In the genomic region with DNA sequence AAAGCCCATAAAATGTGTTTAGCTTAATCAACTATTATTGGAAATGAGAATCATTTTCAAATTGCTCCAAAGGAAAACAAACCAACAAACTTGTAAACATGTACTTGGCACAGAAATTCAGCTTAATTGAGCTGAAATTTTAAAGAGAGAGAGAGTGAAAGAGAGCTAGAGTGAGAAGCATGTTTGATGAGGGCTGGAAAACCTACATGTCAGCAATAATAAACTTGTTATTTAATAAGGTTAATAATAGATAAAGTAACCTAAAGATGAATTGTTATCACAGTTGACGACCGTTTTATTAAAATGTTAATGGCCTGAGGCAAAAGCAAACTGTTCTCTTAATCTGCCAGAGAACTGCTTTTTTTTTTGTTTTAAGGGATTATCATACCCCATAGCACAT, we compare ENCODE assay signal across 26 cellular contexts.
DNase-seq lines count a peak whose midpoint lies in the region; ATAC-seq, FAIRE-seq and TF ChIP-seq lines count a peak whose summit lies in the region.
"Had no signal": no experiment of that assay in that cellular context is flagged by ENCODE, and none has a peak within 500 bp of the region (broad histone marks: within the 10 kb centered on the region; RNA-seq: fewer than 3 reads in every experiment).

No MANE protein-coding gene starts in this region.

- in situ Hi-C loops in HepG2 (cut with HindIII; ENCODE audit: extremely low pct_ligation_motif_present, low pct_unique_long_range_greater_than_20kb) (no loop called here), IMR-90 (cut with MboI; ENCODE audit: low sequenced_read_pairs) (no loop called here), K562 (cut with MboI) (no loop called here)

- H3K9ac ChIP-seq in HepG2 (ENCODE audit: insufficient read depth, low read depth, low read length): no peak overlapping the region
- no peak overlapping the region for H3K9ac ChIP-seq in IMR-90 (ENCODE audit: low read depth, low read length)
- H3K9ac ChIP-seq in K562 (ENCODE audit: insufficient read depth in 1 of 2, low read depth in 2 of 2, low read length in 2 of 2): no peak overlapping the region
- H3K9ac ChIP-seq: BLaER1 treated with 17β-estradiol and CSF1 and Interleukin-3, amounts not matched to agents 10 nM and 100 nM had no signal

- H4K20me1 ChIP-seq in HepG2 (ENCODE audit: insufficient read depth, low read length) (no peaks in the 10 kb centered on the region), IMR-90 (ENCODE audit: insufficient read depth, low read length) (no peaks in the 10 kb centered on the region), K562 (replicated peaks; ENCODE audit: control insufficient read depth, insufficient read depth, low read length) (no peaks in the 10 kb centered on the region)
- H4K20me1 ChIP-seq: BLaER1 treated with 17β-estradiol and CSF1 and Interleukin-3, amounts not matched to agents 10 nM and 100 nM had no signal

- H2BK20ac ChIP-seq in IMR-90 (ENCODE audit: low read depth, low read length): no peak overlapping the region

- TF ChIP-seq RAD21 in HepG2 (CRISPR knock-in tag; IDR thresholded peaks at IDR 0.05) (no peak), IMR-90 (IDR thresholded peaks at IDR 0.05; ENCODE audit: low read length) (no peak), K562 (CRISPR knock-in tag; conservative IDR thresholded peaks at IDR 0.05 in 1 of 2, IDR thresholded peaks at IDR 0.05 in 1 of 2) (no peak)

- H3K14ac ChIP-seq in IMR-90 (replicated peaks; ENCODE audit: low read depth, low read length): no peak overlapping the region

- H3K27me3 ChIP-seq in HepG2 (ENCODE audit: control insufficient read depth in 1 of 2, insufficient read depth in 2 of 2, low read length in 2 of 2) (no peaks in the 10 kb centered on the region), right lobe of liver (no peaks in the 10 kb centered on the region), IMR-90 (ENCODE audit: control insufficient read depth, insufficient read depth, low read length) (no peaks in the 10 kb centered on the region), K562 (ENCODE audit: control insufficient read depth in 2 of 2, insufficient read depth in 2 of 2, low read length in 2 of 2) (no peaks in the 10 kb centered on the region)
- H3K27me3 ChIP-seq: BLaER1 treated with 17β-estradiol and CSF1 and Interleukin-3, amounts not matched to agents 10 nM and 100 nM had no signal

- FAIRE-seq in HepG2 (lab: Jason Lieb, UNC) (no peak), K562 (lab: Jason Lieb, UNC) (no peak)
- FAIRE-seq: A204.1, D721Med, GM12878, GM12892, GM18507 had no signal

- ATAC-seq in HepG2 (no peak), right lobe of liver (no peak), IMR-90 (ENCODE audit: low read depth) (no peak), K562 (no peak), HG02852 (IDR thresholded peaks at IDR 0.05; ENCODE audit: unreplicated experiment) (no peak)
- ATAC-seq: CD8-positive, alpha-beta T cell had no signal

- no peak overlapping the region for H2BK15ac ChIP-seq in IMR-90 (ENCODE audit: low read depth, low read length)

- no peaks in the 10 kb centered on the region for H3K4me1 ChIP-seq in HepG2 (ENCODE audit: insufficient read depth, low read length)
- no peaks in the 10 kb centered on the region for H3K4me1 ChIP-seq in right lobe of liver
- H3K4me1 ChIP-seq in IMR-90 (ENCODE audit: control insufficient read depth, insufficient read depth, low read length): no peaks in the 10 kb centered on the region
- H3K4me1 ChIP-seq in K562 (replicated peaks in 1 of 2; ENCODE audit: control insufficient read depth in 2 of 2, insufficient read depth in 2 of 2, low read length in 2 of 2): no peaks in the 10 kb centered on the region
- H3K4me1 ChIP-seq: BLaER1 treated with 17β-estradiol and CSF1 and Interleukin-3, amounts not matched to agents 10 nM and 100 nM; Caco-2 had no signal

- intact Hi-C loops in HepG2 (cut with micrococcal nuclease; ENCODE audit: unreplicated experiment) (no loop called here), right lobe of liver (cut with DNase I) (no loop called here), IMR-90 (cut with micrococcal nuclease) (no loop called here), K562 (cut with micrococcal nuclease) (no loop called here)

- no TSS peak for BruUV-seq in HepG2 (replicated peaks; lab: Mats Ljungman, UMichigan)
- BruUV-seq in IMR-90 (replicated peaks; lab: Mats Ljungman, UMichigan): no TSS peak
- BruUV-seq in K562 (replicated peaks; lab: Mats Ljungman, UMichigan): no TSS peak

- no peak overlapping the region for H2BK5ac ChIP-seq in IMR-90 (ENCODE audit: low read depth, low read length, poor library complexity, severe bottlenecking)

- POLR2A ChIA-PET in HepG2 (lab: Yijun Ruan, JAX): no interaction called here
- POLR2A ChIA-PET in IMR-90 (lab: Charles Lee; ENCODE audit: unreplicated experiment): no interaction called here
- POLR2A ChIA-PET in K562 (lab: Yijun Ruan, JAX): no interaction called here

- no peak overlapping the region for H3K4me2 ChIP-seq in HepG2 (ENCODE audit: low read depth, low read length)
- no peak overlapping the region for H3K4me2 ChIP-seq in IMR-90 (ENCODE audit: low read depth, low read length)
- H3K4me2 ChIP-seq in K562 (ENCODE audit: insufficient read depth, low read length): no peak overlapping the region
- H3K4me2 ChIP-seq: BLaER1 treated with 17β-estradiol and CSF1 and Interleukin-3, amounts not matched to agents 10 nM and 100 nM had no signal

- H3K4ac ChIP-seq in IMR-90 (ENCODE audit: low read depth, low read length): no peak overlapping the region

- no peak overlapping the region for H2AK9ac ChIP-seq in IMR-90 (replicated peaks; ENCODE audit: low read depth, low read length, poor library complexity)

- no peak overlapping the region for H3K23ac ChIP-seq in IMR-90 (ENCODE audit: low read depth, low read length)

- TF ChIP-seq POLR2A in HepG2 (IDR thresholded peaks at IDR 0.05; ENCODE audit: insufficient read depth in 1 of 2, low read depth in 2 of 2, low read length in 2 of 2) (no peak), right lobe of liver (IDR thresholded peaks at IDR 0.05) (no peak), IMR-90 (IDR thresholded peaks at IDR 0.05; ENCODE audit: low read depth, low read length) (no peak), K562 (conservative IDR thresholded peaks at IDR 0.05) (no peak)

- no peak overlapping the region for H3K27ac ChIP-seq in HepG2 (ENCODE audit: extremely low read length, insufficient read depth, low read length)
- no peak overlapping the region for H3K27ac ChIP-seq in right lobe of liver
- no peak overlapping the region for H3K27ac ChIP-seq in IMR-90 (ENCODE audit: insufficient read depth, low read length)
- no peak overlapping the region for H3K27ac ChIP-seq in K562 (ENCODE audit: extremely low read depth, low read depth, low read length)
- H3K27ac ChIP-seq: BLaER1 treated with 17β-estradiol and CSF1 and Interleukin-3, amounts not matched to agents 10 nM and 100 nM; C4-2B had no signal

- no peak overlapping the region for H2AK5ac ChIP-seq in IMR-90 (ENCODE audit: low read depth, low read length)

- peaks cover 75% of the 10 kb centered on the region for H3K9me3 ChIP-seq in HepG2 (ENCODE audit: low read length)
- H3K9me3 ChIP-seq in right lobe of liver: no peaks in the 10 kb centered on the region
- H3K9me3 ChIP-seq in IMR-90 (ENCODE audit: control insufficient read depth, insufficient read depth, low read length): peaks cover 6% of the 10 kb centered on the region; the same call in 1 of the 2 replicates
- no peaks in the 10 kb centered on the region for H3K9me3 ChIP-seq in K562 (replicated peaks; ENCODE audit: control insufficient read depth, insufficient read depth, low read depth, low read length)
- H3K9me3 ChIP-seq: Caco-2 had no signal

- WGBS in HepG2 (ENCODE audit: low lambda C conversion rate): 4% methylated on average over 2 of the region's 2 CpGs
- WGBS in right lobe of liver (ENCODE audit: insufficient coverage, low coverage, low lambda C conversion rate, missing lambda C conversion rate): 56% methylated on average over 2 of the region's 2 CpGs
- WGBS in IMR-90 (ENCODE audit: extremely low coverage in 2 of 2, insufficient read length in 1 of 2), 2 experiments: no CpG with 5 or more reads among the region's 2 CpGs
- WGBS in K562 (ENCODE audit: insufficient coverage, low coverage, missing lambda C conversion rate): 0% methylated on average over 2 of the region's 2 CpGs

- H4K8ac ChIP-seq in IMR-90 (ENCODE audit: low read depth in 2 of 2, low read length in 2 of 2): no peak overlapping the region

- no peak overlapping the region for H3K18ac ChIP-seq in IMR-90 (ENCODE audit: low read depth, low read length)

- no peak for TF ChIP-seq CTCF in HepG2 (CRISPR knock-in tag; IDR thresholded peaks at IDR 0.05)
- no peak for TF ChIP-seq CTCF in right lobe of liver (IDR thresholded peaks at IDR 0.05)
- TF ChIP-seq CTCF in IMR-90 (conservative IDR thresholded peaks at IDR 0.05; ENCODE audit: low read depth, low read length): no peak
- no peak for TF ChIP-seq CTCF in K562 (IDR thresholded peaks at IDR 0.05 in 2 of 3, conservative IDR thresholded peaks at IDR 0.05 in 1 of 3; ENCODE audit: insufficient read depth in 2 of 3, low read depth in 1 of 3, low read length in 3 of 3)

- H2BK120ac ChIP-seq in IMR-90 (ENCODE audit: low read depth, low read length): no peak overlapping the region

- no peak overlapping the region for H3K4me3 ChIP-seq in HepG2 (replicated peaks in 1 of 3; ENCODE audit: insufficient read depth in 1 of 3, low read depth in 2 of 3, low read length in 3 of 3)
- H3K4me3 ChIP-seq in right lobe of liver: no peak overlapping the region
- H3K4me3 ChIP-seq in IMR-90 (ENCODE audit: insufficient read depth, low read depth, low read length): no peak overlapping the region
- H3K4me3 ChIP-seq in K562: no peak overlapping the region
- H3K4me3 ChIP-seq: BLaER1 treated with 17β-estradiol and CSF1 and Interleukin-3, amounts not matched to agents 10 nM and 100 nM; GM12878 had no signal

- no peaks in the 10 kb centered on the region for H3K36me3 ChIP-seq in HepG2 (replicated peaks in 1 of 2; ENCODE audit: control insufficient read depth in 1 of 2, insufficient read depth in 2 of 2, low read length in 2 of 2)
- H3K36me3 ChIP-seq in right lobe of liver: no peaks in the 10 kb centered on the region
- H3K36me3 ChIP-seq in IMR-90 (ENCODE audit: control insufficient read depth, insufficient read depth, low read length): no peaks in the 10 kb centered on the region
- no peaks in the 10 kb centered on the region for H3K36me3 ChIP-seq in K562 (ENCODE audit: control insufficient read depth, insufficient read depth, low read length)
- H3K36me3 ChIP-seq: BLaER1 treated with 17β-estradiol and CSF1 and Interleukin-3, amounts not matched to agents 10 nM and 100 nM had no signal

- dilution Hi-C loops in IMR-90 (cut with HindIII; ENCODE audit: low sequenced_read_pairs, unreplicated experiment): no loop called here

- no peak overlapping the region for H3K56ac ChIP-seq in IMR-90 (ENCODE audit: extremely low read depth, insufficient read depth, low read length)

- no peak for TF ChIP-seq EP300 in HepG2 (IDR thresholded peaks at IDR 0.05; ENCODE audit: low read depth in 2 of 2, low read length in 2 of 2)
- TF ChIP-seq EP300 in HepG2 (CRISPR knock-in tag; IDR thresholded peaks at IDR 0.05; ENCODE audit: borderline replicate concordance): no peak
- TF ChIP-seq EP300 in K562 (IDR thresholded peaks at IDR 0.05; ENCODE audit: low read length): no peak

- H4K91ac ChIP-seq in IMR-90 (ENCODE audit: insufficient read depth, low read depth, low read length): no peak overlapping the region

- H3K79me1 ChIP-seq in IMR-90 (ENCODE audit: low read depth in 1 of 2, low read length in 2 of 2): no peaks in the 10 kb centered on the region

- CTCF ChIA-PET in HepG2 (lab: Yijun Ruan, JAX; ENCODE audit: low intra/inter-chr PET ratio, low total read pairs): no interaction called here
- CTCF ChIA-PET in IMR-90 (lab: Yijun Ruan, JAX): no interaction called here
- CTCF ChIA-PET in K562 (lab: Yijun Ruan, JAX; ENCODE audit: low intra/inter-chr PET ratio): no interaction called here

- no peak overlapping the region for H4K5ac ChIP-seq in IMR-90 (ENCODE audit: low read depth, low read length)

- DNase-seq in HepG2 (ENCODE audit: low spot score): no peak
- no peak for DNase-seq in right lobe of liver
- no peak for DNase-seq in IMR-90
- DNase-seq in K562 (ENCODE audit: extremely low read depth in 1 of 4, low spot score in 3 of 4): no peak
- no peak for DNase-seq in DMS 273 (lab: John Stamatoyannopoulos, UW; ENCODE audit: unreplicated experiment)
- DNase-seq: 8988T; AML-193; Caco-2; Calu3; CD4-positive, alpha-beta T cell; CD8-positive, alpha-beta T cell; DMS 273 treated with DMSO at 0.1 percent for 48 hours; DMS153; DMS53; DMS79; DND-41; EL; GDM1 had no signal

- H2AFZ ChIP-seq in HepG2 (ENCODE audit: low read length) (no peak overlapping the region), IMR-90 (replicated peaks; ENCODE audit: low read length, poor library complexity) (no peak overlapping the region), K562 (ENCODE audit: low read depth, low read length) (no peak overlapping the region)

- H3K79me2 ChIP-seq in HepG2 (ENCODE audit: insufficient read depth, low read length): no peaks in the 10 kb centered on the region
- no peaks in the 10 kb centered on the region for H3K79me2 ChIP-seq in K562 (ENCODE audit: control insufficient read depth, insufficient read depth, low read length)

- H3K9me1 ChIP-seq in IMR-90 (ENCODE audit: insufficient read depth, low read length) (no peaks in the 10 kb centered on the region), K562 (ENCODE audit: control insufficient read depth, insufficient read depth, low read length) (no peaks in the 10 kb centered on the region)
